1 cellular context compared by ENCODE assay signal in genomic region chr10:72152286-72152685, GRCh38.
TF ChIP-seq lines count a peak whose summit lies in the region.

No MANE protein-coding gene starts in this region.

TF ChIP-seq in HCT116, 20 proteins besides CTCF, POLR2A, EP300 and RAD21 (continued from another document):
- TF ChIP-seq, protein P1, sequence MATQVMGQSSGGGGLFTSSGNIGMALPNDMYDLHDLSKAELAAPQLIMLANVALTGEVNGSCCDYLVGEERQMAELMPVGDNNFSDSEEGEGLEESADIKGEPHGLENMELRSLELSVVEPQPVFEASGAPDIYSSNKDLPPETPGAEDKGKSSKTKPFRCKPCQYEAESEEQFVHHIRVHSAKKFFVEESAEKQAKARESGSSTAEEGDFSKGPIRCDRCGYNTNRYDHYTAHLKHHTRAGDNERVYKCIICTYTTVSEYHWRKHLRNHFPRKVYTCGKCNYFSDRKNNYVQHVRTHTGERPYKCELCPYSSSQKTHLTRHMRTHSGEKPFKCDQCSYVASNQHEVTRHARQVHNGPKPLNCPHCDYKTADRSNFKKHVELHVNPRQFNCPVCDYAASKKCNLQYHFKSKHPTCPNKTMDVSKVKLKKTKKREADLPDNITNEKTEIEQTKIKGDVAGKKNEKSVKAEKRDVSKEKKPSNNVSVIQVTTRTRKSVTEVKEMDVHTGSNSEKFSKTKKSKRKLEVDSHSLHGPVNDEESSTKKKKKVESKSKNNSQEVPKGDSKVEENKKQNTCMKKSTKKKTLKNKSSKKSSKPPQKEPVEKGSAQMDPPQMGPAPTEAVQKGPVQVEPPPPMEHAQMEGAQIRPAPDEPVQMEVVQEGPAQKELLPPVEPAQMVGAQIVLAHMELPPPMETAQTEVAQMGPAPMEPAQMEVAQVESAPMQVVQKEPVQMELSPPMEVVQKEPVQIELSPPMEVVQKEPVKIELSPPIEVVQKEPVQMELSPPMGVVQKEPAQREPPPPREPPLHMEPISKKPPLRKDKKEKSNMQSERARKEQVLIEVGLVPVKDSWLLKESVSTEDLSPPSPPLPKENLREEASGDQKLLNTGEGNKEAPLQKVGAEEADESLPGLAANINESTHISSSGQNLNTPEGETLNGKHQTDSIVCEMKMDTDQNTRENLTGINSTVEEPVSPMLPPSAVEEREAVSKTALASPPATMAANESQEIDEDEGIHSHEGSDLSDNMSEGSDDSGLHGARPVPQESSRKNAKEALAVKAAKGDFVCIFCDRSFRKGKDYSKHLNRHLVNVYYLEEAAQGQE (IDR thresholded peaks at IDR 0.05; ENCODE audit: low read depth), result no peak
